In genomic region chr14:62866376-62866775, GRCh38 we compare ENCODE assay signal across 8 cellular contexts.
"Had no signal": no experiment of that assay in that cellular context is flagged by ENCODE, and none has a peak within 500 bp of the region (broad histone marks: within the 10 kb centered on the region; RNA-seq: fewer than 3 reads in every experiment).

No MANE protein-coding gene starts in this region.

- FAIRE-seq: G401.6, GM12878, GM12891, GM12892, GM18507, GM19239 had no signal

- H3K4me3 ChIP-seq: GM12878 had no signal

- ATAC-seq: GM12878 had no signal

- DNase-seq: GDM1, GF-D8 had no signal
